In the genomic region with DNA sequence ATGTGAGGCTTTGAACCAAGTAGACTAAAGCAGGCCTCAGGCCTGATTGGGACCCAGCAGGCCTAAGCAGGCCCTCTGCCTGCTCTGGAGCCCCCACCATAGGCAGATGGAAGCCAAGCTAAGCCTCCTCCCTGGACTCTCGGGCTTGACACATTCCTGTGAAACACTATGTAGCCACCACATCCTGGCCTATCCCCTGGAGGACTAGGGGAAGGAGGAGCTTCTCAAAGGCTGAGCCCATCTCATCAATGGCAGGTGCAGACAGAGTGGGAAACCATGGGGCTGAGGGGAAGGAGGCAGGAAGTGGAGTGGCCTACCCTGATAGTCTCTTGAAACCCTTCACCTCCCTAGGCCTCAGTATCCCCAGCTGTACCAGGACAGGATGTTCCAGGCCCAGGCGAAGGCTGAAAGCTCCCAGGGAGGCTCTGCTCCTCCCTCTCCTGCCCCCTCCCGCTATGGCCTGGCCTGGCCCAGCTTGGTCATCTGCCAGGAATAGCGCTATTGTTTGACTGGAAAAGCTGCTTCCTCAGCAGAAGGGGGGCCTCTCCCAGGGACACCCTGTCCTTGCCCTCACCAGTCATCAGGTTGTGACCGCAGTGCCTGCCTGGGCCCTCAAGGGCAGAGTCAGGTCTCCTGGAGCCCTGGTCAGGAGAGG, we compare ENCODE assay signal across 8 cellular contexts. TPM values are rescaled to one million over a fixed set of nuclear protein-coding genes. Genes with fewer than 3 reads are reported as not detected.
A peak's percentile ranks its signal among the peaks of the same experiment; 100 is the strongest.
DNase-seq lines count a peak whose midpoint lies in the region; ATAC-seq and TF ChIP-seq lines count a peak whose summit lies in the region.

No MANE protein-coding gene starts in this region.

- no peak overlapping the region for H3K9ac ChIP-seq in liver (ENCODE audit: low read depth in 1 of 2, low read length in 2 of 2)

- peak; percentile 4 for TF ChIP-seq CTCF in liver (IDR thresholded peaks at IDR 0.05; ENCODE audit: low read depth, low read length, missing input control)
- no peak for TF ChIP-seq CTCF in suprapubic skin (IDR thresholded peaks at IDR 0.05)

- H3K27me3 ChIP-seq in liver (ENCODE audit: control insufficient read depth in 4 of 4, insufficient read depth in 4 of 4, low read length in 3 of 4) (no peaks in the 10 kb centered on the region), suprapubic skin (no peaks in the 10 kb centered on the region)

- H3K27ac ChIP-seq in liver (ENCODE audit: low read depth in 1 of 2, low read length in 2 of 2) = peak overlapping the region; percentile 51 to 56
- peak overlapping the region; percentile 92 for H3K27ac ChIP-seq in suprapubic skin

- peak in 1 of 2 donors; percentile 53 for TF ChIP-seq RAD21 in liver (IDR thresholded peaks at IDR 0.05)

- peak; percentile 86 for TF ChIP-seq EP300 in suprapubic skin (IDR thresholded peaks at IDR 0.05)

- H3K9me3 ChIP-seq in liver (ENCODE audit: control insufficient read depth in 4 of 4, low read length in 3 of 4) = no peaks in the 10 kb centered on the region
- no peaks in the 10 kb centered on the region for H3K9me3 ChIP-seq in suprapubic skin

- H3K4me3 ChIP-seq in liver (ENCODE audit: low read depth in 1 of 3, low read length in 3 of 3) = no peak overlapping the region
- H3K4me3 ChIP-seq in suprapubic skin = peak overlapping the region; percentile 88

- no peak for TF ChIP-seq POLR2A in suprapubic skin (IDR thresholded peaks at IDR 0.05)

- peak; percentile 51 for DNase-seq in DMS 273 (lab: John Stamatoyannopoulos, UW; ENCODE audit: unreplicated experiment)
- no peak for DNase-seq in DMS 273 treated with DMSO at 0.1 percent for 48 hours (lab: John Stamatoyannopoulos, UW)
- DNase-seq in OCI-M1 (lab: John Stamatoyannopoulos, UW) = peak; percentile 31
- DNase-seq in cortex of kidney (lab: John Stamatoyannopoulos, UW) = peak; percentile 27
- DNase-seq in suprapubic skin (ENCODE audit: low spot score in 2 of 2) = peak; percentile 92 to 94

- H3K36me3 ChIP-seq in liver (ENCODE audit: control insufficient read depth in 4 of 4, insufficient read depth in 3 of 4, low read depth in 1 of 4, low read length in 3 of 4) (peaks cover 7 to 31% (median 11%) of the 10 kb centered on the region in 4 donors), suprapubic skin (peaks cover 49% of the 10 kb centered on the region)

- ATAC-seq in GM21717 (IDR thresholded peaks at IDR 0.05; ENCODE audit: unreplicated experiment) (no peak), HG03175 (IDR thresholded peaks at IDR 0.05; ENCODE audit: unreplicated experiment) (no peak)

- 28% methylated on average over 5 of the region's 5 CpGs for WGBS in liver
- WGBS in suprapubic skin = 15% methylated on average over 4 of the region's 5 CpGs

- H3K4me1 ChIP-seq in liver (ENCODE audit: control insufficient read depth in 4 of 4, insufficient read depth in 4 of 4, low read length in 3 of 4) (peaks cover 8 to 44% (median 33%) of the 10 kb centered on the region in 4 donors), suprapubic skin (peaks cover 65% of the 10 kb centered on the region)

TF ChIP-seq in liver, 16 proteins besides CTCF, POLR2A, EP300 and RAD21:
- peak; percentile 22 to 57 for TF ChIP-seq HNF4A (conservative IDR thresholded peaks at IDR 0.05)
- TF ChIP-seq ATF3 (IDR thresholded peaks at IDR 0.05) = no peak
- TF ChIP-seq RXRA (IDR thresholded peaks at IDR 0.05) = peak; percentile 66 to 91
- peak in 1 of 2 donors; percentile 72 for TF ChIP-seq JUND (IDR thresholded peaks at IDR 0.05)
- TF ChIP-seq SP1 (IDR thresholded peaks at IDR 0.05) = peak; percentile 89
- no peak for TF ChIP-seq EGR1 (IDR thresholded peaks at IDR 0.05; ENCODE audit: low read depth in 2 of 2)
- peak; percentile 99 for TF ChIP-seq NR2F2 (IDR thresholded peaks at IDR 0.05)
- TF ChIP-seq FOXA2 (IDR thresholded peaks at IDR 0.05) = no peak
- TF ChIP-seq, protein P1, sequence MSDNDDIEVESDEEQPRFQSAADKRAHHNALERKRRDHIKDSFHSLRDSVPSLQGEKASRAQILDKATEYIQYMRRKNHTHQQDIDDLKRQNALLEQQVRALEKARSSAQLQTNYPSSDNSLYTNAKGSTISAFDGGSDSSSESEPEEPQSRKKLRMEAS (IDR thresholded peaks at IDR 0.05) = no peak
- peak in 1 of 2 donors; percentile 13 for TF ChIP-seq GABPA (IDR thresholded peaks at IDR 0.05 in 1 of 2, conservative IDR thresholded peaks at IDR 0.05 in 1 of 2)
- TF ChIP-seq HNF4G (IDR thresholded peaks at IDR 0.05) = no peak
- no peak for TF ChIP-seq YY1 (IDR thresholded peaks at IDR 0.05)
- TF ChIP-seq, protein P2, sequence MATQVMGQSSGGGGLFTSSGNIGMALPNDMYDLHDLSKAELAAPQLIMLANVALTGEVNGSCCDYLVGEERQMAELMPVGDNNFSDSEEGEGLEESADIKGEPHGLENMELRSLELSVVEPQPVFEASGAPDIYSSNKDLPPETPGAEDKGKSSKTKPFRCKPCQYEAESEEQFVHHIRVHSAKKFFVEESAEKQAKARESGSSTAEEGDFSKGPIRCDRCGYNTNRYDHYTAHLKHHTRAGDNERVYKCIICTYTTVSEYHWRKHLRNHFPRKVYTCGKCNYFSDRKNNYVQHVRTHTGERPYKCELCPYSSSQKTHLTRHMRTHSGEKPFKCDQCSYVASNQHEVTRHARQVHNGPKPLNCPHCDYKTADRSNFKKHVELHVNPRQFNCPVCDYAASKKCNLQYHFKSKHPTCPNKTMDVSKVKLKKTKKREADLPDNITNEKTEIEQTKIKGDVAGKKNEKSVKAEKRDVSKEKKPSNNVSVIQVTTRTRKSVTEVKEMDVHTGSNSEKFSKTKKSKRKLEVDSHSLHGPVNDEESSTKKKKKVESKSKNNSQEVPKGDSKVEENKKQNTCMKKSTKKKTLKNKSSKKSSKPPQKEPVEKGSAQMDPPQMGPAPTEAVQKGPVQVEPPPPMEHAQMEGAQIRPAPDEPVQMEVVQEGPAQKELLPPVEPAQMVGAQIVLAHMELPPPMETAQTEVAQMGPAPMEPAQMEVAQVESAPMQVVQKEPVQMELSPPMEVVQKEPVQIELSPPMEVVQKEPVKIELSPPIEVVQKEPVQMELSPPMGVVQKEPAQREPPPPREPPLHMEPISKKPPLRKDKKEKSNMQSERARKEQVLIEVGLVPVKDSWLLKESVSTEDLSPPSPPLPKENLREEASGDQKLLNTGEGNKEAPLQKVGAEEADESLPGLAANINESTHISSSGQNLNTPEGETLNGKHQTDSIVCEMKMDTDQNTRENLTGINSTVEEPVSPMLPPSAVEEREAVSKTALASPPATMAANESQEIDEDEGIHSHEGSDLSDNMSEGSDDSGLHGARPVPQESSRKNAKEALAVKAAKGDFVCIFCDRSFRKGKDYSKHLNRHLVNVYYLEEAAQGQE (IDR thresholded peaks at IDR 0.05) = no peak
- TF ChIP-seq TAF1 (conservative IDR thresholded peaks at IDR 0.05) = no peak
- TF ChIP-seq ZBTB33 (IDR thresholded peaks at IDR 0.05) = no peak
- no peak for TF ChIP-seq FOXA1 (IDR thresholded peaks at IDR 0.05)

RNA-seq across cellular contexts. Expression of gene CASTOR1, which starts 1.5 kb away (rescaled TPM):
- 1 to 10 TPM; 1.8 to 2.5 TPM for total RNA-seq in liver
- 1 to 10 TPM; 2.2 to 5.4 TPM for polyA plus RNA-seq in liver
- 10 to 100 TPM; 16.3 to 22.8 (median 20.6) TPM for total RNA-seq in suprapubic skin

RNA-seq across cellular contexts. Expression of gene OSM, which starts 24.2 kb away (rescaled TPM):
- total RNA-seq in liver (under 1 TPM; 0.25 to 0.84 TPM), suprapubic skin (under 1 TPM in 1 of 4 donors, not detected in 3; 0.34 TPM)
- polyA plus RNA-seq in liver = under 1 TPM in 1 of 2 donors, not detected in 1; 0.09 TPM

RNA-seq across cellular contexts. Expression of gene TBC1D10A, which starts 35.9 kb away (rescaled TPM):
- total RNA-seq in liver (1 to 10 TPM; 3.6 to 8.2 TPM), suprapubic skin (10 to 100 TPM; 38.3 to 49.2 (median 43.0) TPM)
- 1 to 10 TPM; 8.2 to 9.2 TPM for polyA plus RNA-seq in liver

RNA-seq across cellular contexts. Expression of gene LIF, which starts 44.2 kb away (rescaled TPM):
- under 1 TPM; 0.08 to 0.09 TPM for total RNA-seq in liver
- under 1 TPM in 1 of 2 donors, not detected in 1; 0.10 TPM for polyA plus RNA-seq in liver
- 10 to 100 TPM in 1 of 4 donors, 1 to 10 TPM in 3; 4.2 to 15.3 (median 8.5) TPM for total RNA-seq in suprapubic skin

Comparison
In these comparisons a context has a peak if more than half of its experiments do, and no peak if none do; other contexts are left out.
1. RNA of gene CASTOR1, which starts 1.5 kb away (total RNA-seq): 16.3 to 22.8 TPM in suprapubic skin; 1.8 to 2.5 TPM in liver; every median in the first group is over 4 times any median in the second.
2. RNA of gene TBC1D10A, which starts 35.9 kb away (total RNA-seq): 38.3 to 49.2 TPM in suprapubic skin; 3.6 to 8.2 TPM in liver; every median in the first group is over 4 times any median in the second.